In the genomic region with DNA sequence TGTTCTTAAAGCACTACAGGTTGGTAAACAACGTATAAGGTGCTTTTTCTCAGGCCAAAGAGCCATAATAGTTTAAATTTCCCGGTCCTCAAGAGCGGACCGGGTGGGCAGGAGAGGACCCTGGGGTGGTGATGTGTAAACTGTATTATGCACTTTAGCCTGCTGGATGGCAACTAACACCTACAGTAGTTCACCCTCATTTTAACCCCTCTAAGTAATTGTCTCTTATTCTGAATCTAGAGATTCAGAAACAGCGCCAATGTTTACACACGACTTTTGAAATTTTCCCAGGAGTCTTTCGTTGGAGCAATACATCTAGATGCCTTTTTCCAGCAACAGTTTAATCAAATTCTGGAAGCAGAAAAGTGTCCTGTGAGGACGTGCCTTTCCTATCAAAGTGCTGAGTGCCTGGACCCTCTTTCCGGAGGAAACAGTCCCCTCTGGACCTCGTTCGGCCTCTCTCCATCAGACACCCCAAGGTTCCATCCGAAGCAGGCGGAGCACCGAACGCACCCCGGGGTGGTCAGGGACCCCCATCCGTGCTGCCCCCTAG, we compare ENCODE assay signal across 8 cellular contexts. TPM values are rescaled to one million over a fixed set of nuclear protein-coding genes. Genes with fewer than 3 reads are reported as not detected.
DNase-seq lines count a peak whose midpoint lies in the region; TF ChIP-seq lines count a peak whose summit lies in the region.

No MANE protein-coding gene starts in this region.

- no peaks in the 10 kb centered on the region for H3K9me3 Mint-ChIP-seq in Calu3 (ENCODE audit: low read depth, unreplicated experiment)

- H3K9me3 ChIP-seq in OCI-LY1 (ENCODE audit: low read length) (no peaks in the 10 kb centered on the region), ovary (no peaks in the 10 kb centered on the region)

- WGBS in ovary, 3 donors: 4 to 7% (median 6%) methylated on average over 17 of the region's 17 CpGs

- H3K4me2 ChIP-seq in OCI-LY1 (ENCODE audit: low read length): 0 out of 2 replicates have a peak overlapping the region, but pooled peaks have one; percentile 51

- H3K27me3 ChIP-seq in OCI-LY1 (ENCODE audit: insufficient read depth, low read length) (peaks cover 5% of the 10 kb centered on the region), ovary (no peaks in the 10 kb centered on the region)

- H3K27ac ChIP-seq in OCI-LY1 (ENCODE audit: low read depth, low read length, poor library complexity, severe bottlenecking) (no peak overlapping the region), ovary (no peak overlapping the region)

- H3K4me3 ChIP-seq in OCI-LY1 (ENCODE audit: low read depth, low read length, poor library complexity, severe bottlenecking) (peak overlapping the region; percentile 10), epithelial cell of esophagus (ENCODE audit: low read length) (peak overlapping the region; percentile 71), ovary (peak overlapping the region; percentile 42)

- H3K27ac Mint-ChIP-seq in Calu3 (ENCODE audit: unreplicated experiment): peak overlapping the region; percentile 98

- BruUV-seq in Calu3 (replicated peaks; lab: Mats Ljungman, UMichigan): no TSS peak

- H3K9me2 ChIP-seq in OCI-LY1 (ENCODE audit: low read depth, low read length): no peaks in the 10 kb centered on the region

- DNase-seq in Calu3 (no peak), epithelial cell of esophagus (ENCODE audit: low read depth) (no peak), ovary (no peak), NAMALWA (ENCODE audit: low spot score) (no peak), T1000 (lab: John Stamatoyannopoulos, UW) (no peak), HK-2 (ENCODE audit: unreplicated experiment) (no peak), NCI-H1694 treated with DMSO at 0.1 percent for 48 hours (lab: John Stamatoyannopoulos, UW) (no peak)

- H3K36me3 Mint-ChIP-seq in Calu3 (ENCODE audit: insufficient read depth, unreplicated experiment): peaks cover 43% of the 10 kb centered on the region

- H3K36me3 ChIP-seq in OCI-LY1 (ENCODE audit: insufficient read depth, low read length) (no peaks in the 10 kb centered on the region), ovary (no peaks in the 10 kb centered on the region)

- H2AFZ ChIP-seq in OCI-LY1 (ENCODE audit: low read length): no peak overlapping the region

- CTCF ChIA-PET in Calu3 (lab: Charles Lee): no interaction called here

- no peaks in the 10 kb centered on the region for H3K4me1 ChIP-seq in OCI-LY1 (ENCODE audit: insufficient read depth, low read length, severe bottlenecking)
- no peaks in the 10 kb centered on the region for H3K4me1 ChIP-seq in ovary (ENCODE audit: insufficient read depth)

- TF ChIP-seq EP300 in ovary (IDR thresholded peaks at IDR 0.05): no peak

- intact Hi-C loops in Calu3 (cut with micrococcal nuclease; ENCODE audit: unreplicated experiment) (loop anchor here (2.0 to 5.0 kb wide), 2 partner anchors 40 to 77 kb away; partner anchors contain the start of gene MARVELD2), ovary (cut with DNase I) (no loop called here)

- TF ChIP-seq POLR2A in ovary (IDR thresholded peaks at IDR 0.05): no peak

- H3K4me1 Mint-ChIP-seq in Calu3 (ENCODE audit: low read depth, unreplicated experiment): peaks cover 46% of the 10 kb centered on the region

- no peaks in the 10 kb centered on the region for H3K79me2 ChIP-seq in OCI-LY1 (ENCODE audit: insufficient read depth, low read length)

- TF ChIP-seq CTCF in Calu3 (IDR thresholded peaks at IDR 0.05; ENCODE audit: unreplicated experiment): no peak
- TF ChIP-seq CTCF in OCI-LY1 (IDR thresholded peaks at IDR 0.05; ENCODE audit: low read length): no peak
- TF ChIP-seq CTCF in epithelial cell of esophagus (IDR thresholded peaks at IDR 0.05; ENCODE audit: insufficient read depth, low read depth, low read length, missing control alignments): no peak
- no peak for TF ChIP-seq CTCF in ovary (IDR thresholded peaks at IDR 0.05)

- H3F3A ChIP-seq in OCI-LY1 (ENCODE audit: insufficient read depth, low read length): no peaks in the 10 kb centered on the region

- H3K4me3 Mint-ChIP-seq in Calu3 (ENCODE audit: low read depth, unreplicated experiment): peak overlapping the region; percentile 100

- H3K9ac ChIP-seq in OCI-LY1 (ENCODE audit: low read length): no peak overlapping the region

- H4K20me1 ChIP-seq in OCI-LY1 (ENCODE audit: insufficient read depth, low read length): no peaks in the 10 kb centered on the region

- no peaks in the 10 kb centered on the region for H3K27me3 Mint-ChIP-seq in Calu3 (ENCODE audit: unreplicated experiment)

RNA-seq across cellular contexts. Expression of gene OCLN, which starts 0.7 kb away (rescaled TPM):
- total RNA-seq in Calu3 (2022): 154 and 161 TPM in 2 replicates
- total RNA-seq in ovary: 10 to 100 TPM in 1 of 7 donors, 1 to 10 TPM in 5, under 1 TPM in 1; 0.99 to 23.9 (median 3.9) TPM
- 1 to 10 TPM in 1 of 2 donors, under 1 TPM in 1; 0.70 to 2.9 TPM for polyA plus RNA-seq in ovary

Comparison
In these comparisons a context has a peak if more than half of its experiments do, and no peak if none do; other contexts are left out.
1. H3K4me3 ChIP-seq: peak in every context shown above with its lines; median percentile 71 in epithelial cell of esophagus; 42 in ovary; 10 in OCI-LY1.